ENCODE assay signal across 1 cellular context in genomic region chr22:27620367-27621154, GRCh38.
TF ChIP-seq lines count a peak whose summit lies in the region.

No MANE protein-coding gene starts in this region.

TF ChIP-seq in A549, 52 proteins besides CTCF, POLR2A, EP300 and RAD21 (continued from another document):
- TF ChIP-seq REST (IDR thresholded peaks at IDR 0.05) = no peak
- no peak for TF ChIP-seq KDM1A (IDR thresholded peaks at IDR 0.05; ENCODE audit: low read depth)
- no peak for TF ChIP-seq EHMT2 (IDR thresholded peaks at IDR 0.05; ENCODE audit: low read depth)
- TF ChIP-seq ZC3H11A (IDR thresholded peaks at IDR 0.05) = no peak
- no peak for TF ChIP-seq ESRRA (IDR thresholded peaks at IDR 0.05; ENCODE audit: borderline replicate concordance, low read length)
- no peak for TF ChIP-seq HOXB13 (CRISPR knock-in tag; IDR thresholded peaks at IDR 0.05; ENCODE audit: low read depth)
- no peak for TF ChIP-seq RCOR1 (IDR thresholded peaks at IDR 0.05; ENCODE audit: low read depth, low read length)
- TF ChIP-seq GATA3 (IDR thresholded peaks at IDR 0.05; ENCODE audit: borderline replicate concordance) = no peak
- TF ChIP-seq RARB (CRISPR knock-in tag; IDR thresholded peaks at IDR 0.05) = no peak
- TF ChIP-seq MAFK (IDR thresholded peaks at IDR 0.05; ENCODE audit: partially characterized antibody) = no peak
- TF ChIP-seq MAZ (IDR thresholded peaks at IDR 0.05; ENCODE audit: borderline replicate concordance, low read depth, low read length) = no peak
- TF ChIP-seq HOXA7 (CRISPR knock-in tag; IDR thresholded peaks at IDR 0.05) = no peak
- TF ChIP-seq TFCP2L1 (CRISPR knock-in tag; IDR thresholded peaks at IDR 0.05) = no peak
- TF ChIP-seq FOXS1 (CRISPR knock-in tag; IDR thresholded peaks at IDR 0.05) = no peak
- no peak for TF ChIP-seq HES2 (IDR thresholded peaks at IDR 0.05)
- no peak for TF ChIP-seq CEBPB (IDR thresholded peaks at IDR 0.05)
